In genomic region chr16:48740964-48741363, GRCh38 we compare ENCODE assay signal across 33 cellular contexts.
A peak's percentile ranks its signal among the peaks of the same experiment; 100 is the strongest.
DNase-seq lines count a peak whose midpoint lies in the region; TF ChIP-seq lines count a peak whose summit lies in the region.
"Had no signal": no experiment of that assay in that cellular context is flagged by ENCODE, and none has a peak within 500 bp of the region (broad histone marks: within the 10 kb centered on the region; RNA-seq: fewer than 3 reads in every experiment).

No MANE protein-coding gene starts in this region.

- H3K4me2 ChIP-seq in MM.1S (ENCODE audit: low read depth, low read length) (no peak overlapping the region), parathyroid adenoma (ENCODE audit: low read length) (no peak overlapping the region)
- H3K4me2 ChIP-seq: A549; BLaER1; BLaER1 treated with 17β-estradiol and CSF1 and Interleukin-3, amounts not matched to agents 10 nM and 100 nM had no signal

- H3K36me3 ChIP-seq in MM.1S (replicated peaks; ENCODE audit: insufficient read depth, low read length) (no peaks in the 10 kb centered on the region), parathyroid adenoma (ENCODE audit: control insufficient read depth, insufficient read depth, low read length) (no peaks in the 10 kb centered on the region)
- H3K36me3 ChIP-seq: BE2C; BLaER1; BLaER1 treated with 17β-estradiol and CSF1 and Interleukin-3, amounts not matched to agents 10 nM and 100 nM had no signal

- H3K4me1 ChIP-seq in MM.1S (ENCODE audit: low read length) (peaks cover 25% of the 10 kb centered on the region), parathyroid adenoma (peaks cover 5% of the 10 kb centered on the region)
- H3K4me1 ChIP-seq: A549; BE2C; BLaER1; BLaER1 treated with 17β-estradiol and CSF1 and Interleukin-3, amounts not matched to agents 10 nM and 100 nM; Caco-2 had no signal

- no peaks in the 10 kb centered on the region for H4K20me1 ChIP-seq in MM.1S (ENCODE audit: insufficient read depth, low read length)
- H4K20me1 ChIP-seq: BLaER1; BLaER1 treated with 17β-estradiol and CSF1 and Interleukin-3, amounts not matched to agents 10 nM and 100 nM had no signal

- H3K9me2 ChIP-seq in MM.1S (replicated peaks; ENCODE audit: insufficient read depth, low read length), result no peaks in the 10 kb centered on the region

- H3K4me3 ChIP-seq in MM.1S (ENCODE audit: low read length) (no peak overlapping the region), parathyroid adenoma (ENCODE audit: low read depth, low read length) (no peak overlapping the region)
- H3K4me3 ChIP-seq: A549; BLaER1; BLaER1 treated with 17β-estradiol and CSF1 and Interleukin-3, amounts not matched to agents 10 nM and 100 nM had no signal

- H2AFZ ChIP-seq in MM.1S (ENCODE audit: low read length) (no peak overlapping the region), parathyroid adenoma (peak overlapping the region; percentile 18)

- H3K27ac ChIP-seq in MM.1S (ENCODE audit: low read length), result no peak overlapping the region
- no peak overlapping the region for H3K27ac ChIP-seq in parathyroid adenoma
- H3K27ac ChIP-seq: 22Rv1; A549; BLaER1; BLaER1 treated with 17β-estradiol and CSF1 and Interleukin-3, amounts not matched to agents 10 nM and 100 nM; C4-2B had no signal

- H3K27me3 ChIP-seq in MM.1S (replicated peaks; ENCODE audit: insufficient read depth, low read length) (no peaks in the 10 kb centered on the region), parathyroid adenoma (ENCODE audit: control insufficient read depth, insufficient read depth, low read length) (no peaks in the 10 kb centered on the region)
- H3K27me3 ChIP-seq: BE2C; BLaER1; BLaER1 treated with 17β-estradiol and CSF1 and Interleukin-3, amounts not matched to agents 10 nM and 100 nM had no signal

- H3K9ac ChIP-seq in MM.1S (ENCODE audit: low read length) (no peak overlapping the region), parathyroid adenoma (no peak overlapping the region)
- H3K9ac ChIP-seq: BLaER1; BLaER1 treated with 17β-estradiol and CSF1 and Interleukin-3, amounts not matched to agents 10 nM and 100 nM had no signal

- H3K9me3 ChIP-seq in MM.1S (replicated peaks; ENCODE audit: insufficient read depth, low read length) (no peaks in the 10 kb centered on the region), parathyroid adenoma (ENCODE audit: control insufficient read depth, low read length) (no peaks in the 10 kb centered on the region)
- H3K9me3 ChIP-seq: A549, BE2C, Caco-2 had no signal

- H3F3A ChIP-seq in MM.1S (ENCODE audit: insufficient read depth, low read length), result no peaks in the 10 kb centered on the region

- H3K79me2 ChIP-seq in MM.1S (ENCODE audit: low read length) (no peaks in the 10 kb centered on the region), parathyroid adenoma (no peaks in the 10 kb centered on the region)

- no peak for TF ChIP-seq CTCF in MM.1S (IDR thresholded peaks at IDR 0.05; ENCODE audit: low read length)
- no peak for TF ChIP-seq CTCF in parathyroid adenoma (IDR thresholded peaks at IDR 0.05)

- DNase-seq in ELF-1 (ENCODE audit: low read depth, low spot score), result peak; percentile 24
- DNase-seq in MM.1S, result peak; percentile 56
- DNase-seq in islet precursor cell, result peak; percentile 62
- DNase-seq in NCI-H1694 (lab: John Stamatoyannopoulos, UW), result no peak
- DNase-seq in germinal center (ENCODE audit: low spot score), result no peak
- DNase-seq in MV-4-11 (lab: John Stamatoyannopoulos, UW), result no peak
- DNase-seq in central memory CD4-positive, alpha-beta T cell, result no peak
- DNase-seq: 8988T; ACHN; AML-193; BE2C; C1 segment of cervical spinal cord; Caco-2; Calu3; CD4-positive, alpha-beta memory T cell; CD4-positive, alpha-beta T cell; CD4-positive, CD25-positive, alpha-beta regulatory T cell; CD8-positive, alpha-beta memory T cell; CD8-positive, alpha-beta T cell; COR-L47; DMS 273 treated with DMSO at 0.1 percent for 48 hours; DMS153; DMS53; DMS79; DMS79 treated with DMSO at 0.1 percent for 48 hours; DND-41; EL had no signal

Comparison
In these comparisons a context has a peak if more than half of its experiments do, and no peak if none do; other contexts are left out.
1. DNase-seq: peak in ELF-1 (single experiment), MM.1S (single experiment) and islet precursor cell (single experiment); none in NCI-H1694 (single experiment), germinal center (single experiment), MV-4-11 (single experiment) and central memory CD4-positive, alpha-beta T cell (single experiment).